8 cellular contexts compared by ENCODE assay signal in the genomic region with DNA sequence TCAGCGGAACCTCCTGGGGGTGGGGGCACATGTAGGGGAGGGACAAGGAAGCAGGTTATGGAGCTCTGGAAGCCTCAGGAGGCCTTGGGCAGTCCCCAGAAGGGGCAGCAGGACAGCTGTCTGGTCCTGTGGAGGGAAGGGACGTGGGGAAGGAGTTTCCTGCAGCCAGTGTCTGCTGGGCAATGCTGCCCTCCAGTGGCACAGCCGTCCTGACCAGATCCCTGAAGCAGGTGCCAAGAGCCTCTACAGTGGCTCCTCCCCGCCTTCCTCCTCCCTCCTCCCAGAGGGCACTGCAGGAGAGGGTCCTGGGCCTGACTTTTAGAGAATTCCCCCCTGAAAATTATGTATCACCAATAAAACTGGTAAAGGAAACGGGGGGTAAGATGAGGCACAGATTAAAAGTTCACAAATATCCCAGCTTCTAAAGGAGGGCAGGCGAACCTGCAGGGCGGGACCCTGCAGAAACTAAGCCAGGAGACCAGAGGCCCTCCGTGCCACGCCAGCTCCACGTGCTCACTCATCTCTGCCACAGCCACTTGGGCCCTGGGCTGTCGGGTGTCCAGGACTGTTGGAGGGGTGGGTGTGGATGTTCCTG.
A peak's percentile ranks its signal among the peaks of the same experiment; 100 is the strongest.
DNase-seq lines count a peak whose midpoint lies in the region; ATAC-seq, FAIRE-seq and TF ChIP-seq lines count a peak whose summit lies in the region.

No MANE protein-coding gene starts in this region.

- H3K4me3 Mint-ChIP-seq in activated CD4-positive, alpha-beta T cell treated with anti-CD3 and anti-CD28 coated beads for 36 hours, result no peak overlapping the region

- no peak for TF ChIP-seq POLR2A in GM12878 (IDR thresholded peaks at IDR 0.05; ENCODE audit: low read depth, low read length)
- no peak for TF ChIP-seq POLR2A in vagina (IDR thresholded peaks at IDR 0.05)

- TF ChIP-seq EP300 in GM12878 (IDR thresholded peaks at IDR 0.05; ENCODE audit: borderline replicate concordance in 1 of 2, control insufficient read depth in 1 of 2, low read depth in 2 of 2, low read length in 2 of 2), result no peak

- TF ChIP-seq CTCF in GM12878 (IDR thresholded peaks at IDR 0.05 in 2 of 3, conservative IDR thresholded peaks at IDR 0.05 in 1 of 3; ENCODE audit: control insufficient read depth in 2 of 3, extremely low read depth in 1 of 3, insufficient read depth in 1 of 3, low read depth in 3 of 3, low read length in 3 of 3) (peak in 2 of 3 experiments; percentile 36 to 39; a peak in 3 of 6 replicates), kidney (IDR thresholded peaks at IDR 0.05; ENCODE audit: borderline replicate concordance, extremely low read depth, insufficient read depth) (peak; percentile 10), vagina (IDR thresholded peaks at IDR 0.05) (peak in 2 of 3 experiments; percentile 19 to 23)

- BruUV-seq in GM12878 (replicated peaks; lab: Mats Ljungman, UMichigan), result no TSS peak

- H3K4me1 ChIP-seq in GM12878 (ENCODE audit: control insufficient read depth, insufficient read depth, low read length) (no peaks in the 10 kb centered on the region), kidney (ENCODE audit: control insufficient read depth in 1 of 2, insufficient read depth in 1 of 2, low read depth in 1 of 2, low read length in 2 of 2) (no peaks in the 10 kb centered on the region), vagina (no peaks in the 10 kb centered on the region)

- H3K79me2 ChIP-seq in GM12878 (ENCODE audit: control insufficient read depth, insufficient read depth, low read length), result no peaks in the 10 kb centered on the region

- FAIRE-seq in GM12878 (lab: Jason Lieb, UNC) (no peak), kidney (lab: Jason Lieb, UNC) (no peak)

- peak; percentile 48 for DNase-seq in activated CD4-positive, alpha-beta T cell treated with anti-CD3 and anti-CD28 coated beads for 36 hours
- DNase-seq in activated CD4-positive, alpha-beta T cell treated with anti-CD3 and anti-CD28 coated beads for 1 hour, result no peak
- peak; percentile 18 for DNase-seq in NCI-H2029 treated with DMSO at 0.1 percent for 48 hours (lab: John Stamatoyannopoulos, UW)
- DNase-seq in GM12878 (ENCODE audit: low read depth, low spot score), result no peak
- DNase-seq in kidney, result no peak
- no peak for DNase-seq in vagina (ENCODE audit: extremely low spot score in 2 of 2)

- POLR2A ChIA-PET in activated CD4-positive, alpha-beta T cell treated with anti-CD3 and anti-CD28 coated beads for 36 hours (lab: Charles Lee), result no interaction called here
- POLR2A ChIA-PET in GM12878 (lab: Charles Lee), result no interaction called here

- peak; percentile 42; the same call in 1 of the 2 replicates for TF ChIP-seq RAD21 in GM12878 (IDR thresholded peaks at IDR 0.05; ENCODE audit: insufficient read depth, low read depth, low read length)

- H3K36me3 ChIP-seq in GM12878 (ENCODE audit: control insufficient read depth in 2 of 2, insufficient read depth in 2 of 2, low read length in 1 of 2) (no peaks in the 10 kb centered on the region), kidney (ENCODE audit: control insufficient read depth in 1 of 2, insufficient read depth in 2 of 2, low read length in 2 of 2) (peaks cover 8 to 9% of the 10 kb centered on the region in 2 donors), vagina (peaks cover 0 to 53% of the 10 kb centered on the region in 2 donors)

- WGBS in GM12878 (ENCODE audit: insufficient coverage, insufficient replicate concordance, low lambda C conversion rate, missing lambda C conversion rate), result 47% methylated on average over 11 of the region's 11 CpGs

- H3K9ac ChIP-seq in GM12878 (ENCODE audit: control insufficient read depth, insufficient read depth, low read length) (no peak overlapping the region), kidney (ENCODE audit: low read length in 2 of 2) (no peak overlapping the region)

- H3K27me3 Mint-ChIP-seq in activated CD4-positive, alpha-beta T cell treated with anti-CD3 and anti-CD28 coated beads for 36 hours, result no peaks in the 10 kb centered on the region

- no peaks in the 10 kb centered on the region for H3K9me3 ChIP-seq in GM12878 (replicated peaks; ENCODE audit: control insufficient read depth, insufficient read depth, low read length)
- H3K9me3 ChIP-seq in kidney (ENCODE audit: control insufficient read depth in 1 of 2, low read length in 2 of 2), result no peaks in the 10 kb centered on the region
- H3K9me3 ChIP-seq in vagina, result no peaks in the 10 kb centered on the region

- H3K27ac ChIP-seq in GM12878 (ENCODE audit: control insufficient read depth, insufficient read depth) (no peak overlapping the region), kidney (ENCODE audit: low read depth in 2 of 2, low read length in 2 of 2) (no peak overlapping the region), vagina (no peak overlapping the region)

- no peaks in the 10 kb centered on the region for H4K20me1 ChIP-seq in GM12878 (ENCODE audit: control insufficient read depth, insufficient read depth)

- H3K4me2 ChIP-seq in GM12878 (ENCODE audit: control insufficient read depth, insufficient read depth), result no peak overlapping the region

- H3K4me1 Mint-ChIP-seq in activated CD4-positive, alpha-beta T cell treated with anti-CD3 and anti-CD28 coated beads for 36 hours, result no peaks in the 10 kb centered on the region

- SMC1A ChIA-PET in GM12878 (lab: Charles Lee; ENCODE audit: uncharacterized antibody, unreplicated experiment), result no interaction called here

- intact Hi-C loops in activated CD4-positive, alpha-beta T cell treated with anti-CD3 and anti-CD28 coated beads for 36 hours (cut with DNase I, micrococcal nuclease), result loop anchor here in 1 of 2 experiments (1.0 kb wide), 1 partner anchor 71 kb away; no protein-coding TSS in a partner anchor
- intact Hi-C loops in GM12878 (cut with micrococcal nuclease; ENCODE audit: unreplicated experiment) (no loop called here), kidney (cut with DNase I) (no loop called here), vagina (cut with DNase I) (no loop called here)

- peak; percentile 39 for ATAC-seq in activated CD4-positive, alpha-beta T cell treated with anti-CD3 and anti-CD28 coated beads for 36 hours
- ATAC-seq in GM12878, result peak; percentile 62
- no peak for ATAC-seq in HG02610 (IDR thresholded peaks at IDR 0.05; ENCODE audit: unreplicated experiment)
- no peak for ATAC-seq in HG03521 (IDR thresholded peaks at IDR 0.05; ENCODE audit: unreplicated experiment)

- in situ Hi-C loops in GM12878 (cut with MboI), result no loop called here

- no peaks in the 10 kb centered on the region for H3K9me3 Mint-ChIP-seq in activated CD4-positive, alpha-beta T cell treated with anti-CD3 and anti-CD28 coated beads for 36 hours (ENCODE audit: low read depth)

- CTCF ChIA-PET in activated CD4-positive, alpha-beta T cell treated with anti-CD3 and anti-CD28 coated beads for 36 hours (lab: Charles Lee), result interaction anchor here (1.3 kb wide), 1 partner anchor 11 kb away, joined by 5 read pairs; no protein-coding TSS in a partner anchor
- CTCF ChIA-PET in GM12878 (lab: Yijun Ruan, JAX), result no interaction called here

- H3K27me3 ChIP-seq in GM12878 (replicated peaks in 1 of 2; ENCODE audit: control insufficient read depth in 2 of 2, insufficient read depth in 2 of 2, low read length in 1 of 2), result no peaks in the 10 kb centered on the region
- H3K27me3 ChIP-seq in vagina, result no peaks in the 10 kb centered on the region

- no peak overlapping the region for H2AFZ ChIP-seq in GM12878 (ENCODE audit: control insufficient read depth, low read depth, low read length)

- H3K4me3 ChIP-seq in GM12878 (no peak overlapping the region), kidney (ENCODE audit: low read length in 2 of 2) (no peak overlapping the region), vagina (no peak overlapping the region)

- H3K27ac Mint-ChIP-seq in activated CD4-positive, alpha-beta T cell treated with anti-CD3 and anti-CD28 coated beads for 36 hours, result no peak overlapping the region

- RAD21 ChIA-PET in GM12878 (lab: Charles Lee; ENCODE audit: unreplicated experiment), result no interaction called here

- peaks cover 10% of the 10 kb centered on the region for H3K36me3 Mint-ChIP-seq in activated CD4-positive, alpha-beta T cell treated with anti-CD3 and anti-CD28 coated beads for 36 hours (ENCODE audit: low read depth)

TF ChIP-seq in GM12878, 131 proteins besides CTCF, POLR2A, EP300 and RAD21 (continues in another document):
- TF ChIP-seq, protein P1, sequence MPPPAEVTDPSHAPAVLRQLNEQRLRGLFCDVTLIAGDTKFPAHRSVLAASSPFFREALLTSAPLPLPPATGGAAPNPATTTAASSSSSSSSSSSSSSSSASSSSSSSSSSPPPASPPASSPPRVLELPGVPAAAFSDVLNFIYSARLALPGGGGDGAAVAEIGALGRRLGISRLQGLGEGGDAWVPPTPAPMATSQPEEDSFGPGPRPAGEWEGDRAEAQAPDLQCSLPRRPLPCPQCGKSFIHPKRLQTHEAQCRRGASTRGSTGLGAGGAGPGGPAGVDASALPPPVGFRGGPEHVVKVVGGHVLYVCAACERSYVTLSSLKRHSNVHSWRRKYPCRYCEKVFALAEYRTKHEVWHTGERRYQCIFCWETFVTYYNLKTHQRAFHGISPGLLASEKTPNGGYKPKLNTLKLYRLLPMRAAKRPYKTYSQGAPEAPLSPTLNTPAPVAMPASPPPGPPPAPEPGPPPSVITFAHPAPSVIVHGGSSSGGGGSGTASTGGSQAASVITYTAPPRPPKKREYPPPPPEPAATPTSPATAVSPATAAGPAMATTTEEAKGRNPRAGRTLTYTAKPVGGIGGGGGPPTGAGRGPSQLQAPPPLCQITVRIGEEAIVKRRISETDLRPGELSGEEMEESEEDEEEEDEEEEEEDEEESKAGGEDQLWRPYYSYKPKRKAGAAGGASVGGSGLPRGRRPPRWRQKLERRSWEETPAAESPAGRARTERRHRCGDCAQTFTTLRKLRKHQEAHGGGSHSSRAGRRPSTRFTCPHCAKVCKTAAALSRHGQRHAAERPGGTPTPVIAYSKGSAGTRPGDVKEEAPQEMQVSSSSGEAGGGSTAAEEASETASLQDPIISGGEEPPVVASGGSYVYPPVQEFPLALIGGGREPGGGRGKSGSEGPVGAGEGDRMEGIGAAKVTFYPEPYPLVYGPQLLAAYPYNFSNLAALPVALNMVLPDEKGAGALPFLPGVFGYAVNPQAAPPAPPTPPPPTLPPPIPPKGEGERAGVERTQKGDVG (CRISPR knock-in tag; IDR thresholded peaks at IDR 0.05), result no peak
- TF ChIP-seq FOXM1 (IDR thresholded peaks at IDR 0.05; ENCODE audit: low read depth, low read length) (no peak), CBX3 (IDR thresholded peaks at IDR 0.05; ENCODE audit: borderline replicate concordance, low read depth) (no peak), KDM1A (IDR thresholded peaks at IDR 0.05; ENCODE audit: borderline replicate concordance) (no peak), GABPA (IDR thresholded peaks at IDR 0.05; ENCODE audit: low read depth) (no peak)

Comparison
In these comparisons a context has a peak if more than half of its experiments do, and no peak if none do; other contexts are left out.
1. DNase-seq: peak in activated CD4-positive, alpha-beta T cell treated with anti-CD3 and anti-CD28 coated beads for 36 hours (single experiment) and NCI-H2029 treated with DMSO at 0.1 percent for 48 hours (single experiment); none in activated CD4-positive, alpha-beta T cell treated with anti-CD3 and anti-CD28 coated beads for 1 hour (single experiment), GM12878 (single experiment), kidney (single experiment) and vagina (0 of 2).
2. ATAC-seq: peak in activated CD4-positive, alpha-beta T cell treated with anti-CD3 and anti-CD28 coated beads for 36 hours (single experiment) and GM12878 (single experiment); none in HG02610 (single experiment) and HG03521 (single experiment).
3. Peak in every context shown above with its lines, with median percentiles within 50 percentile points of each other: CTCF ChIP-seq.